In genomic region chr3:28117598-28117997, GRCh38 we compare ENCODE assay signal across 24 cellular contexts.
"Had no signal": no experiment of that assay in that cellular context is flagged by ENCODE, and none has a peak within 500 bp of the region (broad histone marks: within the 10 kb centered on the region; RNA-seq: fewer than 3 reads in every experiment).

No MANE protein-coding gene starts in this region.

- H3K4me2 ChIP-seq: hepatocyte, smooth muscle cell had no signal

- H3K36me3 Mint-ChIP-seq: naive thymus-derived CD4-positive, alpha-beta T cell; natural killer cell treated with Interleukin-12 subunit alpha and Interleukin-12 subunit beta and Interleukin-15 and Interleukin-18, amount 100 ng/mL, for 72 hours; stimulated activated naive B cell treated with anti-CD40 and anti-IgM and Interleukin-4, amounts not matched to agents 10 μg/mL and 1 μg/mL and 100 μg/mL, for 72 hours had no signal

- H3K4me3 Mint-ChIP-seq: naive thymus-derived CD4-positive, alpha-beta T cell; natural killer cell treated with Interleukin-12 subunit alpha and Interleukin-12 subunit beta and Interleukin-15 and Interleukin-18, amount 100 ng/mL, for 72 hours; stimulated activated naive B cell treated with anti-CD40 and anti-IgM and Interleukin-4, amounts not matched to agents 10 μg/mL and 1 μg/mL and 100 μg/mL, for 72 hours had no signal

- H2AFZ ChIP-seq: hepatocyte had no signal

- H3K27me3 Mint-ChIP-seq: naive thymus-derived CD4-positive, alpha-beta T cell; progenitor cell of endocrine pancreas; stimulated activated naive B cell treated with anti-CD40 and anti-IgM and Interleukin-4, amounts not matched to agents 10 μg/mL and 1 μg/mL and 100 μg/mL, for 72 hours had no signal

- ATAC-seq: heart right ventricle; left cardiac atrium; left lobe of liver; mucosa of descending colon; naive thymus-derived CD4-positive, alpha-beta T cell; natural killer cell treated with Interleukin-12 subunit alpha and Interleukin-12 subunit beta and Interleukin-15 and Interleukin-18, amount 100 ng/mL, for 72 hours; right lobe of liver; stimulated activated naive B cell treated with anti-CD40 and anti-IgM and Interleukin-4, amounts not matched to agents 10 μg/mL and 1 μg/mL and 100 μg/mL, for 72 hours; stimulated activated naive CD8-positive, alpha-beta T cell treated with anti-CD3 and anti-CD28 coated beads, Interleukin-15, Interleukin-2, amounts not matched to agents 100 U/mL and 50 U/mL, for 24 hours; upper lobe of right lung had no signal

- H3K36me3 ChIP-seq: heart right ventricle, ovary, right atrium auricular region, right lobe of liver, stomach, thoracic aorta, tibial artery, upper lobe of right lung had no signal

- H3K27ac ChIP-seq: heart right ventricle, hepatocyte, ovary, right atrium auricular region, right lobe of liver, stomach, thoracic aorta, tibial artery, upper lobe of right lung had no signal

- H3K27ac Mint-ChIP-seq: naive thymus-derived CD4-positive, alpha-beta T cell; natural killer cell treated with Interleukin-12 subunit alpha and Interleukin-12 subunit beta and Interleukin-15 and Interleukin-18, amount 100 ng/mL, for 72 hours; progenitor cell of endocrine pancreas; stimulated activated naive B cell treated with anti-CD40 and anti-IgM and Interleukin-4, amounts not matched to agents 10 μg/mL and 1 μg/mL and 100 μg/mL, for 72 hours had no signal

- H3K9me3 ChIP-seq: heart right ventricle, mucosa of descending colon, ovary, right atrium auricular region, right lobe of liver, stomach, thoracic aorta, tibial artery, upper lobe of right lung had no signal

- H3K4me3 ChIP-seq: heart right ventricle, hepatocyte, lung, mucosa of descending colon, ovary, right atrium auricular region, right lobe of liver, smooth muscle cell, stomach, thoracic aorta, tibial artery, upper lobe of right lung had no signal

- H3K79me2 ChIP-seq: hepatocyte had no signal

- H3K4me1 ChIP-seq: right atrium auricular region, right lobe of liver, upper lobe of right lung had no signal

- DNase-seq: heart right ventricle; kidney glomerular epithelial cell; left cardiac atrium; midbrain; mucosa of descending colon; naive thymus-derived CD4-positive, alpha-beta T cell; ovary; right lobe of liver; stimulated activated CD4-positive, alpha-beta T cell treated with anti-CD3 and anti-CD28 coated beads, Interleukin-2, amount 100 ng/mL, for 24 hours; stimulated activated CD4-positive, alpha-beta T cell treated with anti-CD3 and anti-CD28 coated beads, Interleukin-4, amount 100 ng/mL, for 1 hour; stimulated activated naive B cell treated with anti-CD40 and anti-IgM and Interleukin-4, amounts not matched to agents 10 μg/mL and 1 μg/mL and 100 μg/mL, for 72 hours; stimulated activated naive CD8-positive, alpha-beta T cell treated with anti-CD3 and anti-CD28 coated beads, Interleukin-15, Interleukin-2, amounts not matched to agents 100 U/mL and 50 U/mL, for 24 hours; stomach; tibial artery; trophoblast cell; upper lobe of right lung had no signal

- H3K27me3 ChIP-seq: heart right ventricle, hepatocyte, ovary, right atrium auricular region, right lobe of liver, stomach, tibial artery, upper lobe of right lung had no signal

- H3K9me3 Mint-ChIP-seq: naive thymus-derived CD4-positive, alpha-beta T cell; natural killer cell treated with Interleukin-12 subunit alpha and Interleukin-12 subunit beta and Interleukin-15 and Interleukin-18, amount 100 ng/mL, for 72 hours had no signal
